Comparison of ENCODE assay signal across 8 cellular contexts in the genomic region with DNA sequence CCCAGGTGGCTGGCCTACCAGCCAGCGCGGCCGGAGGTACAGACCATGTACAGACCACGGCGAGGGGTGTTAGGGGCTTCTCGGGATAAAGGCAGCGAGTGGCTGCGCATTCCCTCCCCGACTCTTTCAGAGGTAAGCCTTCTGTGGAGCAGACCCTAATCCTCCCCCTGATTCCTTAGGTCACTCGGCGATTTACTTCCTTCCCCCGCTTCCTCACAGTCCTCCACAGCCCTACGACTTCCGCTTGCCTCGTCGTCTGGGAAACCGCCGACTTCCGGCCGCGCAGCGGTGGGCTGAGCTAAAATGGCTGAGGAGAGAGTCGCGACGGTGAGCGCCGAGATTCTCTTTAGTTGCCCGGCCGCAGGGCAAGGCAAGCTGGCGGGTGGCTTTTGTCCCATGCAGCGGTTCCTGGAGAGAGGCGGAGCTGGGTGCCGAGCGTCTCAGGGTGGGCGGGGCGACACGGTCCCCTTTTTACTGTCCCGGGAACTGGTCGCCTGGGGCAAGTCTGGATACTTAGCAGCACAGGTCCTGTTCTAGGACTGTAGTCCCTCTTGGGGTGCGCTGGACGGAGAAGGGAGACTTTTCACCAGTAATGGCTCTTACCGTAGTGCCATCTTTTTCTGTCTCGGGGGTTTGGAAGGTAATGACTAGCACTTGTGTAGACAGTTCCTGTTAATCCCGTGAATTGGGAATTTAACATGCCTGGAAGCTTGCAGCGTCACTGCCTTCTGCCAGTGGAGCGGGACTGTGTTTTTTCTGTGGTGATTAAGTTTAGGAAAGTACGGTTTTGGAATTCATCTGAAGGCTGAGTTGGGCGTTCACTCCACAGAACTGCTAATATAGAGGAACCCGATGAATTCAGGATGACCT. TPM values are rescaled to one million over a fixed set of nuclear protein-coding genes. Genes with fewer than 3 reads are reported as not detected.
DNase-seq lines count a peak whose midpoint lies in the region; ATAC-seq and TF ChIP-seq lines count a peak whose summit lies in the region.

A gene with protein sequence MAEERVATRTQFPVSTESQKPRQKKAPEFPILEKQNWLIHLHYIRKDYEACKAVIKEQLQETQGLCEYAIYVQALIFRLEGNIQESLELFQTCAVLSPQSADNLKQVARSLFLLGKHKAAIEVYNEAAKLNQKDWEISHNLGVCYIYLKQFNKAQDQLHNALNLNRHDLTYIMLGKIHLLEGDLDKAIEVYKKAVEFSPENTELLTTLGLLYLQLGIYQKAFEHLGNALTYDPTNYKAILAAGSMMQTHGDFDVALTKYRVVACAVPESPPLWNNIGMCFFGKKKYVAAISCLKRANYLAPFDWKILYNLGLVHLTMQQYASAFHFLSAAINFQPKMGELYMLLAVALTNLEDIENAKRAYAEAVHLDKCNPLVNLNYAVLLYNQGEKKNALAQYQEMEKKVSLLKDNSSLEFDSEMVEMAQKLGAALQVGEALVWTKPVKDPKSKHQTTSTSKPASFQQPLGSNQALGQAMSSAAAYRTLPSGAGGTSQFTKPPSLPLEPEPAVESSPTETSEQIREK (plus strand): TSS at position 283 of the 870 bp plus-strand sequence. CDS start 21 bp downstream, at position 304.
A gene with protein sequence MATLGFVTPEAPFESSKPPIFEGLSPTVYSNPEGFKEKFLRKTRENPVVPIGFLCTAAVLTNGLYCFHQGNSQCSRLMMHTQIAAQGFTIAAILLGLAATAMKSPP (minus strand): TSS at position 258 of the 870 bp plus-strand sequence. CDS start 9,808 bp downstream, outside the sequence.

- intact Hi-C loops in activated CD4-positive, alpha-beta T cell treated with anti-CD3 and anti-CD28 coated beads for 36 hours (cut with DNase I, micrococcal nuclease), result loop anchor here (1.0 to 5.0 kb wide), 12 partner anchors 97 to 568 kb away; partner anchors contain the start of genes NEO1 (in 2 of the 2), ADPGK (in 1 of the 2), ARIH1 (in 1 of the 2) and CELF6 (in 1 of the 2)
- intact Hi-C loops in lower lobe of right lung (cut with DNase I), result no loop called here

- H3K36me3 Mint-ChIP-seq in activated CD4-positive, alpha-beta T cell treated with anti-CD3 and anti-CD28 coated beads for 36 hours (ENCODE audit: low read depth), result no peaks in the 10 kb centered on the region

- CTCF ChIA-PET in AG04449 (lab: Yijun Ruan, JAX), result interaction anchor here (1.0 to 2.1 kb wide), 6 partner anchors 8 to 555 kb away, joined by 3 to 6 read pairs (median 4); no protein-coding TSS in a partner anchor
- CTCF ChIA-PET in activated CD4-positive, alpha-beta T cell treated with anti-CD3 and anti-CD28 coated beads for 36 hours (lab: Charles Lee), result interaction anchor here (1.3 to 3.4 kb wide), 5 partner anchors 12 to 219 kb away, joined by 3 to 16 read pairs (median 6); no protein-coding TSS in a partner anchor

- no peaks in the 10 kb centered on the region for H3K9me3 Mint-ChIP-seq in activated CD4-positive, alpha-beta T cell treated with anti-CD3 and anti-CD28 coated beads for 36 hours (ENCODE audit: low read depth)

- H3K4me3 ChIP-seq in AG04449 (ENCODE audit: low read depth, low read length) (peak within 1 kb of the TSS; percentile 85), lower lobe of right lung (peak within 1 kb of the TSS; percentile 78)

- no peaks in the 10 kb centered on the region for H3K27me3 Mint-ChIP-seq in activated CD4-positive, alpha-beta T cell treated with anti-CD3 and anti-CD28 coated beads for 36 hours

- H3K4me3 Mint-ChIP-seq in activated CD4-positive, alpha-beta T cell treated with anti-CD3 and anti-CD28 coated beads for 36 hours, result peak within 1 kb of the TSS; percentile 89

- no peaks in the 10 kb centered on the region for H3K27me3 ChIP-seq in lower lobe of right lung (ENCODE audit: low read depth)

- POLR2A ChIA-PET in AG04449 (lab: Yijun Ruan, JAX), result interaction anchor here (0.6 kb wide), 2 partner anchors 15 to 125 kb away, joined by 3 read pairs; no protein-coding TSS in a partner anchor
- POLR2A ChIA-PET in activated CD4-positive, alpha-beta T cell treated with anti-CD3 and anti-CD28 coated beads for 36 hours (lab: Charles Lee), result interaction anchor here (0.6 to 1.0 kb wide), 2 partner anchors 54 to 78 kb away, joined by 3 to 5 read pairs; no protein-coding TSS in a partner anchor

- DNase-seq in AG04449 (ENCODE audit: low read depth, low spot score), result no peak
- peak; percentile 60 for DNase-seq in GM19240 (ENCODE audit: insufficient read length, low spot score)
- DNase-seq in activated CD4-positive, alpha-beta T cell treated with anti-CD3 and anti-CD28 coated beads for 36 hours, result peak; percentile 93
- DNase-seq in dermis microvascular lymphatic vessel endothelial cell (ENCODE audit: low read depth in 2 of 2), result peak; percentile 68 to 84
- DNase-seq in lower lobe of right lung, result peak; percentile 93
- peak; percentile 76 for DNase-seq in stimulated activated CD8-positive, alpha-beta memory T cell treated with anti-CD3 and anti-CD28 coated beads, Interleukin-12 subunit alpha, Interleukin-12 subunit beta, amount 100 ng/mL, for 1 hour (ENCODE audit: low read depth)
- no peak for DNase-seq in HUDEP-2 (lab: John Stamatoyannopoulos, UW; ENCODE audit: unreplicated experiment in 76 of 76)

- no peaks in the 10 kb centered on the region for H3K36me3 ChIP-seq in lower lobe of right lung

- H3K9me3 ChIP-seq in lower lobe of right lung, result no peaks in the 10 kb centered on the region

- H3K4me1 ChIP-seq in lower lobe of right lung, result peaks cover 21% of the 10 kb centered on the region

- peaks cover 20% of the 10 kb centered on the region for H3K4me1 Mint-ChIP-seq in activated CD4-positive, alpha-beta T cell treated with anti-CD3 and anti-CD28 coated beads for 36 hours

- H3K27ac Mint-ChIP-seq in activated CD4-positive, alpha-beta T cell treated with anti-CD3 and anti-CD28 coated beads for 36 hours, result peak within 1 kb of the TSS; percentile 92

- peak within 1 kb of the TSS; percentile 90 for H3K27ac ChIP-seq in lower lobe of right lung

- TF ChIP-seq CTCF in AG04449 (IDR thresholded peaks at IDR 0.05; ENCODE audit: insufficient read depth, low read length, missing control alignments) (no peak), lower lobe of right lung (IDR thresholded peaks at IDR 0.05) (no peak)

- peak; percentile 92 for ATAC-seq in HG03457 (IDR thresholded peaks at IDR 0.05; ENCODE audit: unreplicated experiment)
- peak; percentile 96 for ATAC-seq in activated CD4-positive, alpha-beta T cell treated with anti-CD3 and anti-CD28 coated beads for 36 hours
- ATAC-seq in lower lobe of right lung, result peak; percentile 98 to 99

RNA-seq across cellular contexts. Expression of the first gene that starts in this region (rescaled TPM):
- 10 to 100 TPM; 13.7 to 14.9 TPM for total RNA-seq in activated CD4-positive, alpha-beta T cell treated with anti-CD3 and anti-CD28 coated beads for 36 hours
- 6.8 and 7.3 TPM in 2 replicates for total RNA-seq in dermis microvascular lymphatic vessel endothelial cell
- 18.5 TPM for total RNA-seq in lower lobe of right lung

RNA-seq across cellular contexts. Expression of the second gene that starts in this region (rescaled TPM):
- total RNA-seq in activated CD4-positive, alpha-beta T cell treated with anti-CD3 and anti-CD28 coated beads for 36 hours, result not detected
- total RNA-seq in dermis microvascular lymphatic vessel endothelial cell (not detected in 2 replicates), lower lobe of right lung (not detected)

Comparison
In these comparisons a context has a peak if more than half of its experiments do, and no peak if none do; other contexts are left out.
1. DNase-seq: peak in GM19240 (single experiment), activated CD4-positive, alpha-beta T cell treated with anti-CD3 and anti-CD28 coated beads for 36 hours (single experiment), dermis microvascular lymphatic vessel endothelial cell (2 of 2), lower lobe of right lung (single experiment) and stimulated activated CD8-positive, alpha-beta memory T cell treated with anti-CD3 and anti-CD28 coated beads, Interleukin-12 subunit alpha, Interleukin-12 subunit beta, amount 100 ng/mL, for 1 hour (single experiment); none in AG04449 (single experiment) and HUDEP-2 (0 of 76).
2. Peak in every context shown above with its lines, with median percentiles within 50 percentile points of each other: ATAC-seq.